ENCODE assay signal across 8 cellular contexts in genomic region chr3:136042608-136043221, GRCh38.
A peak's percentile ranks its signal among the peaks of the same experiment; 100 is the strongest.
DNase-seq lines count a peak whose midpoint lies in the region; ATAC-seq, FAIRE-seq and TF ChIP-seq lines count a peak whose summit lies in the region.

No MANE protein-coding gene starts in this region.

- no peak overlapping the region for H3K4me3 ChIP-seq in GM12864 (ENCODE audit: low read depth, low read length)

- ATAC-seq in activated naive CD4-positive, alpha-beta T cell treated with anti-CD3 and anti-CD28 coated beads, Interleukin-2, amount 50 U/mL, for 72 hours: no peak
- no peak for ATAC-seq in GM19452 (IDR thresholded peaks at IDR 0.05; ENCODE audit: unreplicated experiment)

- H3K36me3 Mint-ChIP-seq in activated naive CD4-positive, alpha-beta T cell treated with anti-CD3 and anti-CD28 coated beads, Interleukin-2, amount 50 U/mL, for 72 hours: no peaks in the 10 kb centered on the region

- DNase-seq in GM12864 (ENCODE audit: low read depth): peak; percentile 10
- DNase-seq in NCI-H1092 (lab: John Stamatoyannopoulos, UW): peak; percentile 57
- peak; percentile 25 for DNase-seq in SKM-1 (lab: John Stamatoyannopoulos, UW; ENCODE audit: unreplicated experiment)
- peak; percentile 10 to 37 for DNase-seq in frontal cortex (ENCODE audit: low spot score in 2 of 2)
- DNase-seq in putamen (ENCODE audit: low spot score): peak; percentile 58
- no peak for DNase-seq in activated naive CD4-positive, alpha-beta T cell treated with anti-CD3 and anti-CD28 coated beads, Interleukin-2, amount 50 U/mL, for 72 hours (ENCODE audit: low spot score in 2 of 2)
- no peak for DNase-seq in activated T-cell treated with anti-CD3 and anti-CD28 coated beads for 4 hours

- peak; percentile 42 for TF ChIP-seq CTCF in GM12864 (IDR thresholded peaks at IDR 0.05; ENCODE audit: low read depth, low read length, missing control alignments)

- peak; percentile 70 for FAIRE-seq in frontal cortex (lab: Jason Lieb, UNC)

- H3K9me3 Mint-ChIP-seq in activated naive CD4-positive, alpha-beta T cell treated with anti-CD3 and anti-CD28 coated beads, Interleukin-2, amount 50 U/mL, for 72 hours: no peaks in the 10 kb centered on the region

- H3K27ac Mint-ChIP-seq in activated naive CD4-positive, alpha-beta T cell treated with anti-CD3 and anti-CD28 coated beads, Interleukin-2, amount 50 U/mL, for 72 hours: no peak overlapping the region

Comparison
In these comparisons a context has a peak if more than half of its experiments do, and no peak if none do; other contexts are left out.
1. DNase-seq: peak in GM12864 (single experiment), NCI-H1092 (single experiment), SKM-1 (single experiment), frontal cortex (2 of 2) and putamen (single experiment); none in activated naive CD4-positive, alpha-beta T cell treated with anti-CD3 and anti-CD28 coated beads, Interleukin-2, amount 50 U/mL, for 72 hours (0 of 2) and activated T-cell treated with anti-CD3 and anti-CD28 coated beads for 4 hours (single experiment).